ENCODE assay signal across 1 cellular context in the genomic region with DNA sequence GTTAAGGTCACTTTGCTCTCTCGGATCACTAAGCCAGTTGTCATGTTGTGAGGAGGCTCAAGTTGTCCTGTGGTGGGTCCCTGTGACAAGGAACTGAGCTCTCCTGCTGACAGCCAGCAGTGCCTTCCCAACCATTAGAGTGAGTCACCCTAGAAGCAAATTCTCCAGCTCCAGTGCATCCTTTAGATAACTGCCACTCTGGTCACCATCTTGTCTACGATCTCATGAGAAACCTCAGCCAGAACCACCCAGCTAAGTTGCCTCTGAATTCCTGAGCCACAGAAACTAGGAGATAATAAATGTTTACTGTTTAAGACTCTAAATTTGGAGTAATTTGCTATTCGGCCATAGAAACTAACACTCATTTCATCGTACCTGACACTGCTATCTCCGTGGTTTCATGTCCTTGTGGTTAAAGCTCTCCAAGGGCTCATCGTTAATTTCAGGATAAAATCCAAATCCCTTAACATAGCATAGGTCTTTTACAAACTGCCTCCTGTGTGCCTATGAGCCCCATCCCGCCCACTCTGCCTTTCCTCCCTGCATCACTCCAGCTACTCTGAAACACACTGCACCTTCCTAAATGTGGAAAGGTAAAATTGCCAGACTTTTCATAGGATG.
TF ChIP-seq lines count a peak whose summit lies in the region.

No MANE protein-coding gene starts in this region.

TF ChIP-seq in K562, 482 proteins besides CTCF, POLR2A, EP300 and RAD21 (continued from another document and continues in another):
- TF ChIP-seq FOSL1 (tag; conservative IDR thresholded peaks at IDR 0.05) (peak; percentile 97), ARNT (IDR thresholded peaks at IDR 0.05) (0 out of 4 replicates have a peak, but pooled peaks of 1 of the 2 experiments have one; percentile 26), RBM39 (optimal IDR thresholded peaks at IDR 0.05; ENCODE audit: low read depth, low read length) (no peak), TCFL5 (CRISPR knock-in tag; conservative IDR thresholded peaks at IDR 0.05) (no peak), CEBPG (CRISPR knock-in tag; IDR thresholded peaks at IDR 0.05) (no peak), CEBPG (tag; conservative IDR thresholded peaks at IDR 0.05 in 1 of 2, IDR thresholded peaks at IDR 0.05 in 1 of 2) (no peak), FOXK1 (CRISPR knock-in tag; IDR thresholded peaks at IDR 0.05; ENCODE audit: borderline replicate concordance) (no peak), RNF2 (IDR thresholded peaks at IDR 0.05) (no peak), SMARCA5 (IDR thresholded peaks at IDR 0.05) (no peak), CHCHD3 (CRISPR knock-in tag; IDR thresholded peaks at IDR 0.05) (no peak), NELFE (IDR thresholded peaks at IDR 0.05; ENCODE audit: insufficient read depth, insufficient read length) (no peak), ZBTB17 (CRISPR knock-in tag; IDR thresholded peaks at IDR 0.05) (no peak), MYC (IDR thresholded peaks at IDR 0.05; ENCODE audit: low read depth, low read length) (no peak), MYC (CRISPR knock-in tag; IDR thresholded peaks at IDR 0.05; ENCODE audit: borderline replicate concordance, low read depth) (no peak), ZNF184 (CRISPR knock-in tag; IDR thresholded peaks at IDR 0.05) (no peak), PCBP2 (IDR thresholded peaks at IDR 0.05; ENCODE audit: low read depth, low read length, poor library complexity, severe bottlenecking) (no peak), ZNF707 (CRISPR knock-in tag; conservative IDR thresholded peaks at IDR 0.05) (no peak), ZSCAN29 (IDR thresholded peaks at IDR 0.05) (no peak), CREM (IDR thresholded peaks at IDR 0.05; ENCODE audit: low read depth) (peak; percentile 27), ILK (tag; IDR thresholded peaks at IDR 0.05; ENCODE audit: borderline replicate concordance, low read depth) (no peak), STAG1 (CRISPR knock-in tag; IDR thresholded peaks at IDR 0.05; ENCODE audit: borderline replicate concordance) (no peak), ELF2 (CRISPR knock-in tag; IDR thresholded peaks at IDR 0.05) (no peak), POLR2AphosphoS2 (IDR thresholded peaks at IDR 0.05; ENCODE audit: low read length) (no peak), KDM5B (IDR thresholded peaks at IDR 0.05; ENCODE audit: insufficient replicate concordance, low read depth, low read length) (no peak), ZNF57 (CRISPR knock-in tag; IDR thresholded peaks at IDR 0.05) (no peak), ZNF347 (CRISPR knock-in tag; IDR thresholded peaks at IDR 0.05; ENCODE audit: low read depth) (no peak), POLR3G (IDR thresholded peaks at IDR 0.05; ENCODE audit: extremely low read depth, insufficient read length, insufficient replicate concordance) (no peak), NFATC3 (IDR thresholded peaks at IDR 0.05) (no peak), ZNF224 (CRISPR knock-in tag; IDR thresholded peaks at IDR 0.05) (no peak), SMAD2 (IDR thresholded peaks at IDR 0.05; ENCODE audit: low read depth, low read length) (no peak), DMBX1 (CRISPR knock-in tag; IDR thresholded peaks at IDR 0.05; ENCODE audit: borderline replicate concordance) (peak; percentile 27; the same call in 1 of the 2 replicates), POLR2H (tag; IDR thresholded peaks at IDR 0.05; ENCODE audit: low read depth) (no peak), CBFA2T3 (IDR thresholded peaks at IDR 0.05) (peak; percentile 89), ZBTB7A (IDR thresholded peaks at IDR 0.05; ENCODE audit: borderline replicate concordance, control insufficient read depth, low read depth, low read length) (no peak), LCOR (CRISPR knock-in tag; IDR thresholded peaks at IDR 0.05) (peak; percentile 95), ZEB2 (IDR thresholded peaks at IDR 0.05) (peak; percentile 58; the same call in 1 of the 2 replicates)
- TF ChIP-seq, protein P1, sequence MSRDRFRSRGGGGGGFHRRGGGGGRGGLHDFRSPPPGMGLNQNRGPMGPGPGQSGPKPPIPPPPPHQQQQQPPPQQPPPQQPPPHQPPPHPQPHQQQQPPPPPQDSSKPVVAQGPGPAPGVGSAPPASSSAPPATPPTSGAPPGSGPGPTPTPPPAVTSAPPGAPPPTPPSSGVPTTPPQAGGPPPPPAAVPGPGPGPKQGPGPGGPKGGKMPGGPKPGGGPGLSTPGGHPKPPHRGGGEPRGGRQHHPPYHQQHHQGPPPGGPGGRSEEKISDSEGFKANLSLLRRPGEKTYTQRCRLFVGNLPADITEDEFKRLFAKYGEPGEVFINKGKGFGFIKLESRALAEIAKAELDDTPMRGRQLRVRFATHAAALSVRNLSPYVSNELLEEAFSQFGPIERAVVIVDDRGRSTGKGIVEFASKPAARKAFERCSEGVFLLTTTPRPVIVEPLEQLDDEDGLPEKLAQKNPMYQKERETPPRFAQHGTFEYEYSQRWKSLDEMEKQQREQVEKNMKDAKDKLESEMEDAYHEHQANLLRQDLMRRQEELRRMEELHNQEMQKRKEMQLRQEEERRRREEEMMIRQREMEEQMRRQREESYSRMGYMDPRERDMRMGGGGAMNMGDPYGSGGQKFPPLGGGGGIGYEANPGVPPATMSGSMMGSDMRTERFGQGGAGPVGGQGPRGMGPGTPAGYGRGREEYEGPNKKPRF (IDR thresholded peaks at IDR 0.05; ENCODE audit: low read depth, low read length): no peak
- TF ChIP-seq, protein P2, sequence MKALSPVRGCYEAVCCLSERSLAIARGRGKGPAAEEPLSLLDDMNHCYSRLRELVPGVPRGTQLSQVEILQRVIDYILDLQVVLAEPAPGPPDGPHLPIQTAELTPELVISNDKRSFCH (CRISPR knock-in tag; IDR thresholded peaks at IDR 0.05): no peak
- TF ChIP-seq, protein P2 (tag; IDR thresholded peaks at IDR 0.05): no peak
- TF ChIP-seq, protein P3, sequence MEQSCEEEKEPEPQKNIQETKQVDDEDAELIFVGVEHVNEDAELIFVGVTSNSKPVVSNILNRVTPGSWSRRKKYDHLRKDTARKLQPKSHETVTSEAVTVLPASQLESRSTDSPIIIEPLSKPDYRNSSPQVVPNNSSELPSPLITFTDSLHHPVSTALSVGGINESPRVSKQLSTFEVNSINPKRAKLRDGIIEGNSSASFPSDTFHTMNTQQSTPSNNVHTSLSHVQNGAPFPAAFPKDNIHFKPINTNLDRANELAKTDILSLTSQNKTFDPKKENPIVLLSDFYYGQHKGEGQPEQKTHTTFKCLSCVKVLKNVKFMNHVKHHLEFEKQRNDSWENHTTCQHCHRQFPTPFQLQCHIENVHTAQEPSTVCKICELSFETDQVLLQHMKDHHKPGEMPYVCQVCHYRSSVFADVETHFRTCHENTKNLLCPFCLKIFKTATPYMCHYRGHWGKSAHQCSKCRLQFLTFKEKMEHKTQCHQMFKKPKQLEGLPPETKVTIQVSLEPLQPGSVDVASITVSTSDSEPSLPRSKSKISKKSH (CRISPR knock-in tag; IDR thresholded peaks at IDR 0.05): no peak
- TF ChIP-seq, protein P4, sequence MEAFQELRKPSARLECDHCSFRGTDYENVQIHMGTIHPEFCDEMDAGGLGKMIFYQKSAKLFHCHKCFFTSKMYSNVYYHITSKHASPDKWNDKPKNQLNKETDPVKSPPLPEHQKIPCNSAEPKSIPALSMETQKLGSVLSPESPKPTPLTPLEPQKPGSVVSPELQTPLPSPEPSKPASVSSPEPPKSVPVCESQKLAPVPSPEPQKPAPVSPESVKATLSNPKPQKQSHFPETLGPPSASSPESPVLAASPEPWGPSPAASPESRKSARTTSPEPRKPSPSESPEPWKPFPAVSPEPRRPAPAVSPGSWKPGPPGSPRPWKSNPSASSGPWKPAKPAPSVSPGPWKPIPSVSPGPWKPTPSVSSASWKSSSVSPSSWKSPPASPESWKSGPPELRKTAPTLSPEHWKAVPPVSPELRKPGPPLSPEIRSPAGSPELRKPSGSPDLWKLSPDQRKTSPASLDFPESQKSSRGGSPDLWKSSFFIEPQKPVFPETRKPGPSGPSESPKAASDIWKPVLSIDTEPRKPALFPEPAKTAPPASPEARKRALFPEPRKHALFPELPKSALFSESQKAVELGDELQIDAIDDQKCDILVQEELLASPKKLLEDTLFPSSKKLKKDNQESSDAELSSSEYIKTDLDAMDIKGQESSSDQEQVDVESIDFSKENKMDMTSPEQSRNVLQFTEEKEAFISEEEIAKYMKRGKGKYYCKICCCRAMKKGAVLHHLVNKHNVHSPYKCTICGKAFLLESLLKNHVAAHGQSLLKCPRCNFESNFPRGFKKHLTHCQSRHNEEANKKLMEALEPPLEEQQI (IDR thresholded peaks at IDR 0.05): no peak
- TF ChIP-seq, protein P5, sequence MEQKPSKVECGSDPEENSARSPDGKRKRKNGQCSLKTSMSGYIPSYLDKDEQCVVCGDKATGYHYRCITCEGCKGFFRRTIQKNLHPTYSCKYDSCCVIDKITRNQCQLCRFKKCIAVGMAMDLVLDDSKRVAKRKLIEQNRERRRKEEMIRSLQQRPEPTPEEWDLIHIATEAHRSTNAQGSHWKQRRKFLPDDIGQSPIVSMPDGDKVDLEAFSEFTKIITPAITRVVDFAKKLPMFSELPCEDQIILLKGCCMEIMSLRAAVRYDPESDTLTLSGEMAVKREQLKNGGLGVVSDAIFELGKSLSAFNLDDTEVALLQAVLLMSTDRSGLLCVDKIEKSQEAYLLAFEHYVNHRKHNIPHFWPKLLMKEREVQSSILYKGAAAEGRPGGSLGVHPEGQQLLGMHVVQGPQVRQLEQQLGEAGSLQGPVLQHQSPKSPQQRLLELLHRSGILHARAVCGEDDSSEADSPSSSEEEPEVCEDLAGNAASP (IDR thresholded peaks at IDR 0.05): no peak
- TF ChIP-seq, protein P6, sequence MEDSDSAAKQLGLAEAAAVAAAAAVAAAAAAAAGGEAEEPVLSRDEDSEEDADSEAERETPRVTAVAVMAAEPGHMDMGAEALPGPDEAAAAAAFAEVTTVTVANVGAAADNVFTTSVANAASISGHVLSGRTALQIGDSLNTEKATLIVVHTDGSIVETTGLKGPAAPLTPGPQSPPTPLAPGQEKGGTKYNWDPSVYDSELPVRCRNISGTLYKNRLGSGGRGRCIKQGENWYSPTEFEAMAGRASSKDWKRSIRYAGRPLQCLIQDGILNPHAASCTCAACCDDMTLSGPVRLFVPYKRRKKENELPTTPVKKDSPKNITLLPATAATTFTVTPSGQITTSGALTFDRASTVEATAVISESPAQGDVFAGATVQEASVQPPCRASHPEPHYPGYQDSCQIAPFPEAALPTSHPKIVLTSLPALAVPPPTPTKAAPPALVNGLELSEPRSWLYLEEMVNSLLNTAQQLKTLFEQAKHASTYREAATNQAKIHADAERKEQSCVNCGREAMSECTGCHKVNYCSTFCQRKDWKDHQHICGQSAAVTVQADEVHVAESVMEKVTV (CRISPR knock-in tag; IDR thresholded peaks at IDR 0.05): no peak
- TF ChIP-seq, protein P7, sequence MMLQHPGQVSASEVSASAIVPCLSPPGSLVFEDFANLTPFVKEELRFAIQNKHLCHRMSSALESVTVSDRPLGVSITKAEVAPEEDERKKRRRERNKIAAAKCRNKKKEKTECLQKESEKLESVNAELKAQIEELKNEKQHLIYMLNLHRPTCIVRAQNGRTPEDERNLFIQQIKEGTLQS (IDR thresholded peaks at IDR 0.05): peak; percentile 84
- TF ChIP-seq, protein P7 (CRISPR knock-in tag; conservative IDR thresholded peaks at IDR 0.05): peak; percentile 92; the same call in 1 of the 2 replicates
- TF ChIP-seq, protein P8, sequence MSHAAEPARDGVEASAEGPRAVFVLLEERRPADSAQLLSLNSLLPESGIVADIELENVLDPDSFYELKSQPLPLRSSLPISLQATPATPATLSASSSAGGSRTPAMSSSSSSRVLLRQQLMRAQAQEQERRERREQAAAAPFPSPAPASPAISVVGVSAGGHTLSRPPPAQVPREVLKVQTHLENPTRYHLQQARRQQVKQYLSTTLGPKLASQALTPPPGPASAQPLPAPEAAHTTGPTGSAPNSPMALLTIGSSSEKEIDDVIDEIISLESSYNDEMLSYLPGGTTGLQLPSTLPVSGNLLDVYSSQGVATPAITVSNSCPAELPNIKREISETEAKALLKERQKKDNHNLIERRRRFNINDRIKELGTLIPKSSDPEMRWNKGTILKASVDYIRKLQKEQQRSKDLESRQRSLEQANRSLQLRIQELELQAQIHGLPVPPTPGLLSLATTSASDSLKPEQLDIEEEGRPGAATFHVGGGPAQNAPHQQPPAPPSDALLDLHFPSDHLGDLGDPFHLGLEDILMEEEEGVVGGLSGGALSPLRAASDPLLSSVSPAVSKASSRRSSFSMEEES (CRISPR knock-in tag; IDR thresholded peaks at IDR 0.05): no peak
- TF ChIP-seq, protein P9, sequence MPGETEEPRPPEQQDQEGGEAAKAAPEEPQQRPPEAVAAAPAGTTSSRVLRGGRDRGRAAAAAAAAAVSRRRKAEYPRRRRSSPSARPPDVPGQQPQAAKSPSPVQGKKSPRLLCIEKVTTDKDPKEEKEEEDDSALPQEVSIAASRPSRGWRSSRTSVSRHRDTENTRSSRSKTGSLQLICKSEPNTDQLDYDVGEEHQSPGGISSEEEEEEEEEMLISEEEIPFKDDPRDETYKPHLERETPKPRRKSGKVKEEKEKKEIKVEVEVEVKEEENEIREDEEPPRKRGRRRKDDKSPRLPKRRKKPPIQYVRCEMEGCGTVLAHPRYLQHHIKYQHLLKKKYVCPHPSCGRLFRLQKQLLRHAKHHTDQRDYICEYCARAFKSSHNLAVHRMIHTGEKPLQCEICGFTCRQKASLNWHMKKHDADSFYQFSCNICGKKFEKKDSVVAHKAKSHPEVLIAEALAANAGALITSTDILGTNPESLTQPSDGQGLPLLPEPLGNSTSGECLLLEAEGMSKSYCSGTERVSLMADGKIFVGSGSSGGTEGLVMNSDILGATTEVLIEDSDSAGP (CRISPR knock-in tag; IDR thresholded peaks at IDR 0.05): no peak
- TF ChIP-seq, protein P10, sequence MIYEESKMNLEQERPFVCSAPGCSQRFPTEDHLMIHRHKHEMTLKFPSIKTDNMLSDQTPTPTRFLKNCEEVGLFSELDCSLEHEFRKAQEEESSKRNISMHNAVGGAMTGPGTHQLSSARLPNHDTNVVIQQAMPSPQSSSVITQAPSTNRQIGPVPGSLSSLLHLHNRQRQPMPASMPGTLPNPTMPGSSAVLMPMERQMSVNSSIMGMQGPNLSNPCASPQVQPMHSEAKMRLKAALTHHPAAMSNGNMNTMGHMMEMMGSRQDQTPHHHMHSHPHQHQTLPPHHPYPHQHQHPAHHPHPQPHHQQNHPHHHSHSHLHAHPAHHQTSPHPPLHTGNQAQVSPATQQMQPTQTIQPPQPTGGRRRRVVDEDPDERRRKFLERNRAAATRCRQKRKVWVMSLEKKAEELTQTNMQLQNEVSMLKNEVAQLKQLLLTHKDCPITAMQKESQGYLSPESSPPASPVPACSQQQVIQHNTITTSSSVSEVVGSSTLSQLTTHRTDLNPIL (CRISPR knock-in tag; IDR thresholded peaks at IDR 0.05): no peak
